1 cellular context compared by ENCODE assay signal in genomic region chr1:164759945-164760584, GRCh38.
A peak's percentile ranks its signal among the peaks of the same experiment; 100 is the strongest.
TF ChIP-seq lines count a peak whose summit lies in the region.

No MANE protein-coding gene starts in this region.

TF ChIP-seq in HEK293, 187 proteins besides CTCF, POLR2A, EP300 and RAD21 (continued from another document):
- TF ChIP-seq BCL6B (tag by site-specific recombination; IDR thresholded peaks at IDR 0.05) (no peak), ZNF600 (tag by site-specific recombination; IDR thresholded peaks at IDR 0.05) (no peak), ZNF692 (tag by site-specific recombination; IDR thresholded peaks at IDR 0.05) (no peak), ZNF335 (tag by site-specific recombination; conservative IDR thresholded peaks at IDR 0.05) (0 out of 2 replicates have a peak, but pooled peaks have one; percentile 32), KLF10 (tag by site-specific recombination; IDR thresholded peaks at IDR 0.05) (no peak), ZNF776 (tag by site-specific recombination; IDR thresholded peaks at IDR 0.05; ENCODE audit: borderline replicate concordance) (no peak), ZNF223 (tag by site-specific recombination; IDR thresholded peaks at IDR 0.05) (no peak), ZBTB6 (tag by site-specific recombination; IDR thresholded peaks at IDR 0.05) (0 out of 2 replicates have a peak, but pooled peaks have one; percentile 8), ZNF660 (tag by site-specific recombination; IDR thresholded peaks at IDR 0.05) (no peak), ZNF174 (tag by site-specific recombination; IDR thresholded peaks at IDR 0.05) (no peak), GFI1B (tag by site-specific recombination; IDR thresholded peaks at IDR 0.05) (no peak), YY1 (tag by site-specific recombination; IDR thresholded peaks at IDR 0.05) (no peak), GLIS2 (tag by site-specific recombination; IDR thresholded peaks at IDR 0.05) (no peak), ZNF202 (tag by site-specific recombination; IDR thresholded peaks at IDR 0.05; ENCODE audit: borderline replicate concordance) (no peak), ZNF366 (tag by site-specific recombination; conservative IDR thresholded peaks at IDR 0.05) (peak; percentile 60), ZNF843 (tag by site-specific recombination; IDR thresholded peaks at IDR 0.05) (0 out of 2 replicates have a peak, but pooled peaks have one; percentile 37), ZNF221 (tag by site-specific recombination; IDR thresholded peaks at IDR 0.05; ENCODE audit: borderline replicate concordance) (no peak), ZNF670 (tag by site-specific recombination; IDR thresholded peaks at IDR 0.05; ENCODE audit: low read depth) (no peak), MYNN (tag by site-specific recombination; IDR thresholded peaks at IDR 0.05; ENCODE audit: borderline replicate concordance) (no peak), KLF8 (tag by site-specific recombination; IDR thresholded peaks at IDR 0.05) (no peak), ZSCAN23 (tag by site-specific recombination; IDR thresholded peaks at IDR 0.05) (no peak)
- TF ChIP-seq, protein P1, sequence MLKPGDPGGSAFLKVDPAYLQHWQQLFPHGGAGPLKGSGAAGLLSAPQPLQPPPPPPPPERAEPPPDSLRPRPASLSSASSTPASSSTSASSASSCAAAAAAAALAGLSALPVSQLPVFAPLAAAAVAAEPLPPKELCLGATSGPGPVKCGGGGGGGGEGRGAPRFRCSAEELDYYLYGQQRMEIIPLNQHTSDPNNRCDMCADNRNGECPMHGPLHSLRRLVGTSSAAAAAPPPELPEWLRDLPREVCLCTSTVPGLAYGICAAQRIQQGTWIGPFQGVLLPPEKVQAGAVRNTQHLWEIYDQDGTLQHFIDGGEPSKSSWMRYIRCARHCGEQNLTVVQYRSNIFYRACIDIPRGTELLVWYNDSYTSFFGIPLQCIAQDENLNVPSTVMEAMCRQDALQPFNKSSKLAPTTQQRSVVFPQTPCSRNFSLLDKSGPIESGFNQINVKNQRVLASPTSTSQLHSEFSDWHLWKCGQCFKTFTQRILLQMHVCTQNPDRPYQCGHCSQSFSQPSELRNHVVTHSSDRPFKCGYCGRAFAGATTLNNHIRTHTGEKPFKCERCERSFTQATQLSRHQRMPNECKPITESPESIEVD (tag by site-specific recombination; IDR thresholded peaks at IDR 0.05), result peak; percentile 82
